Comparison of ENCODE assay signal across 24 cellular contexts in the genomic region with DNA sequence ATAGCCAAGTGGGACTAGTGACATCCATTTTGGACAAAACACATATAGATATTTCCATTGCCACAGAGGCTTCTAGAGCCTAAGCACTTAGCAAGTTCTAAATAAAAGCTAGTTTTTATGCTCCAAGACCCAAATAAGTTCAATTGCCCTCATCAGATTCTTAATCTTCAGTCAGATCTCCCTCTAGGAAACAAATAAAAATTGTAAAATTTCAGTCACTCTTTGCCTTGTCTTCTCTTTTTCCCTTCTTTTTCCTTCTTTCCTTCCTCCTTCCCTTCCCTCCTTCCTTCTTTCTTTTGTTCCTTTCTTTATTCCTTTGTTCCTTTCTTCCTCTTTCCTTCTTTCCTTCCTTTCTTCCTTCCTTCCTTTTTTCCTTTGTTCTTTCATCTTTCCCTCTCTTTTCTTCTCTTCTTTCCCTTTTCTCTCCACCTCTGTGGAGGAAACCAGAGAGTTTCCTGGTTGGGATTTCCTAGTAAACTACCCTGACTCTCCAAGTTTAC.
"Had no signal": no experiment of that assay in that cellular context is flagged by ENCODE, and none has a peak within 500 bp of the region (broad histone marks: within the 10 kb centered on the region; RNA-seq: fewer than 3 reads in every experiment).

No MANE protein-coding gene starts in this region.

- H3K4me3 ChIP-seq: coronary artery, dorsolateral prefrontal cortex, esophagus squamous epithelium, gastrocnemius medialis, heart right ventricle, left lung, lower lobe of right lung, mucosa of descending colon had no signal

- H3K27me3 ChIP-seq: esophagus squamous epithelium, gastrocnemius medialis, left lung had no signal

- H3K4me1 Mint-ChIP-seq: mesothelial cell of epicardium, naive B cell had no signal

- H3K36me3 ChIP-seq: esophagus squamous epithelium, gastrocnemius medialis, heart right ventricle, left lung, lower lobe of right lung had no signal

- H3K9me3 ChIP-seq: gastrocnemius medialis, lower lobe of right lung, mucosa of descending colon had no signal

- ATAC-seq: esophagus mucosa, gastrocnemius medialis, heart right ventricle, left cardiac atrium, left lung, left ventricle myocardium superior, lower lobe of right lung, mucosa of descending colon had no signal

- H3K36me3 Mint-ChIP-seq: mesothelial cell of epicardium, naive B cell had no signal

- DNase-seq: dermis blood vessel endothelial cell; dorsolateral prefrontal cortex; effector CD4-positive, alpha-beta T cell; effector memory CD4-positive, alpha-beta T cell; erythroblast; esophagus squamous epithelium; foreskin fibroblast; foreskin melanocyte; gastrocnemius medialis; glutamatergic neuron; head of caudate nucleus; heart right ventricle; hippocampal formation; left cardiac atrium; left lung; left ventricle myocardium superior; lower lobe of right lung; mesenchymal stem cell; mucosa of descending colon; naive B cell had no signal

- H3K4me1 ChIP-seq: esophagus squamous epithelium, gastrocnemius medialis, heart right ventricle, left lung, lower lobe of right lung had no signal

- H3K27ac Mint-ChIP-seq: mesothelial cell of epicardium had no signal

- H3K4me3 Mint-ChIP-seq: mesothelial cell of epicardium, naive B cell had no signal

- H3K27ac ChIP-seq: coronary artery, dorsolateral prefrontal cortex, epithelial cell of prostate, esophagus squamous epithelium, gastrocnemius medialis, heart right ventricle, left lung, lower lobe of right lung had no signal
